In the genomic region with DNA sequence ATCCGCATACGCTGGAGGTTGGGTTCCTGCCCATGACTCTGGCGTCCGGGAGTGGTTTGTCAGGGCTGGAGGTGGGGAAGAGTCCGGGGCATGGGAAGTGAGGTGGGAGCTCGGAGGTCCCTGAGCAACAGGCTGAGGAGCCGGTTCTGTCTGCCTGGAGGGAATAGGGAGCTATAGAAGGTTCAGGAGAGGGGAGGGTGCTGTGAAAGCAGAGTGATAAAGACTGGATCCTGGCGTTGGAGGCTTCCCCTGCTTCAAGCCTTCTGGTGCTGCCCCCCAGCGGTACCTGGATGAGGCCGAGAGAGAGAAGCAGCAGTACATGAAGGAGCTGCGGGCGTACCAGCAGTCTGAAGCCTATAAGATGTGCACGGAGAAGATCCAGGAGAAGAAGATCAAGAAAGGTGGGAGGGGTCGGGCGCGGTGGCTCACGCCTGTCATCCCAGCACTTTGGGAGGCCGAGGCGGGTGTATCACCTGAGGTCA, we compare ENCODE assay signal across 1 cellular context.
TF ChIP-seq lines count a peak whose summit lies in the region.

No MANE protein-coding gene starts in this region.

TF ChIP-seq in H1, 55 proteins besides CTCF, POLR2A, EP300 and RAD21 (continued from another document):
- TF ChIP-seq GABPA (IDR thresholded peaks at IDR 0.05; ENCODE audit: borderline replicate concordance, insufficient read depth, low read length) (no peak), CTBP2 (IDR thresholded peaks at IDR 0.05; ENCODE audit: borderline replicate concordance, insufficient read depth, insufficient read length, low read length) (no peak), CHD2 (IDR thresholded peaks at IDR 0.05; ENCODE audit: low read length) (no peak), KDM1A (IDR thresholded peaks at IDR 0.05; ENCODE audit: borderline replicate concordance, low read length) (peak; percentile 97), SIX5 (IDR thresholded peaks at IDR 0.05; ENCODE audit: low read depth, low read length) (no peak), TEAD4 (IDR thresholded peaks at IDR 0.05; ENCODE audit: low read depth, low read length) (no peak), HDAC2 (IDR thresholded peaks at IDR 0.05; ENCODE audit: borderline replicate concordance in 1 of 2, low read depth in 2 of 2, low read length in 2 of 2) (peak in 1 of 2 experiments; percentile 91; a peak in 2 of 4 replicates)
- TF ChIP-seq, protein P1, sequence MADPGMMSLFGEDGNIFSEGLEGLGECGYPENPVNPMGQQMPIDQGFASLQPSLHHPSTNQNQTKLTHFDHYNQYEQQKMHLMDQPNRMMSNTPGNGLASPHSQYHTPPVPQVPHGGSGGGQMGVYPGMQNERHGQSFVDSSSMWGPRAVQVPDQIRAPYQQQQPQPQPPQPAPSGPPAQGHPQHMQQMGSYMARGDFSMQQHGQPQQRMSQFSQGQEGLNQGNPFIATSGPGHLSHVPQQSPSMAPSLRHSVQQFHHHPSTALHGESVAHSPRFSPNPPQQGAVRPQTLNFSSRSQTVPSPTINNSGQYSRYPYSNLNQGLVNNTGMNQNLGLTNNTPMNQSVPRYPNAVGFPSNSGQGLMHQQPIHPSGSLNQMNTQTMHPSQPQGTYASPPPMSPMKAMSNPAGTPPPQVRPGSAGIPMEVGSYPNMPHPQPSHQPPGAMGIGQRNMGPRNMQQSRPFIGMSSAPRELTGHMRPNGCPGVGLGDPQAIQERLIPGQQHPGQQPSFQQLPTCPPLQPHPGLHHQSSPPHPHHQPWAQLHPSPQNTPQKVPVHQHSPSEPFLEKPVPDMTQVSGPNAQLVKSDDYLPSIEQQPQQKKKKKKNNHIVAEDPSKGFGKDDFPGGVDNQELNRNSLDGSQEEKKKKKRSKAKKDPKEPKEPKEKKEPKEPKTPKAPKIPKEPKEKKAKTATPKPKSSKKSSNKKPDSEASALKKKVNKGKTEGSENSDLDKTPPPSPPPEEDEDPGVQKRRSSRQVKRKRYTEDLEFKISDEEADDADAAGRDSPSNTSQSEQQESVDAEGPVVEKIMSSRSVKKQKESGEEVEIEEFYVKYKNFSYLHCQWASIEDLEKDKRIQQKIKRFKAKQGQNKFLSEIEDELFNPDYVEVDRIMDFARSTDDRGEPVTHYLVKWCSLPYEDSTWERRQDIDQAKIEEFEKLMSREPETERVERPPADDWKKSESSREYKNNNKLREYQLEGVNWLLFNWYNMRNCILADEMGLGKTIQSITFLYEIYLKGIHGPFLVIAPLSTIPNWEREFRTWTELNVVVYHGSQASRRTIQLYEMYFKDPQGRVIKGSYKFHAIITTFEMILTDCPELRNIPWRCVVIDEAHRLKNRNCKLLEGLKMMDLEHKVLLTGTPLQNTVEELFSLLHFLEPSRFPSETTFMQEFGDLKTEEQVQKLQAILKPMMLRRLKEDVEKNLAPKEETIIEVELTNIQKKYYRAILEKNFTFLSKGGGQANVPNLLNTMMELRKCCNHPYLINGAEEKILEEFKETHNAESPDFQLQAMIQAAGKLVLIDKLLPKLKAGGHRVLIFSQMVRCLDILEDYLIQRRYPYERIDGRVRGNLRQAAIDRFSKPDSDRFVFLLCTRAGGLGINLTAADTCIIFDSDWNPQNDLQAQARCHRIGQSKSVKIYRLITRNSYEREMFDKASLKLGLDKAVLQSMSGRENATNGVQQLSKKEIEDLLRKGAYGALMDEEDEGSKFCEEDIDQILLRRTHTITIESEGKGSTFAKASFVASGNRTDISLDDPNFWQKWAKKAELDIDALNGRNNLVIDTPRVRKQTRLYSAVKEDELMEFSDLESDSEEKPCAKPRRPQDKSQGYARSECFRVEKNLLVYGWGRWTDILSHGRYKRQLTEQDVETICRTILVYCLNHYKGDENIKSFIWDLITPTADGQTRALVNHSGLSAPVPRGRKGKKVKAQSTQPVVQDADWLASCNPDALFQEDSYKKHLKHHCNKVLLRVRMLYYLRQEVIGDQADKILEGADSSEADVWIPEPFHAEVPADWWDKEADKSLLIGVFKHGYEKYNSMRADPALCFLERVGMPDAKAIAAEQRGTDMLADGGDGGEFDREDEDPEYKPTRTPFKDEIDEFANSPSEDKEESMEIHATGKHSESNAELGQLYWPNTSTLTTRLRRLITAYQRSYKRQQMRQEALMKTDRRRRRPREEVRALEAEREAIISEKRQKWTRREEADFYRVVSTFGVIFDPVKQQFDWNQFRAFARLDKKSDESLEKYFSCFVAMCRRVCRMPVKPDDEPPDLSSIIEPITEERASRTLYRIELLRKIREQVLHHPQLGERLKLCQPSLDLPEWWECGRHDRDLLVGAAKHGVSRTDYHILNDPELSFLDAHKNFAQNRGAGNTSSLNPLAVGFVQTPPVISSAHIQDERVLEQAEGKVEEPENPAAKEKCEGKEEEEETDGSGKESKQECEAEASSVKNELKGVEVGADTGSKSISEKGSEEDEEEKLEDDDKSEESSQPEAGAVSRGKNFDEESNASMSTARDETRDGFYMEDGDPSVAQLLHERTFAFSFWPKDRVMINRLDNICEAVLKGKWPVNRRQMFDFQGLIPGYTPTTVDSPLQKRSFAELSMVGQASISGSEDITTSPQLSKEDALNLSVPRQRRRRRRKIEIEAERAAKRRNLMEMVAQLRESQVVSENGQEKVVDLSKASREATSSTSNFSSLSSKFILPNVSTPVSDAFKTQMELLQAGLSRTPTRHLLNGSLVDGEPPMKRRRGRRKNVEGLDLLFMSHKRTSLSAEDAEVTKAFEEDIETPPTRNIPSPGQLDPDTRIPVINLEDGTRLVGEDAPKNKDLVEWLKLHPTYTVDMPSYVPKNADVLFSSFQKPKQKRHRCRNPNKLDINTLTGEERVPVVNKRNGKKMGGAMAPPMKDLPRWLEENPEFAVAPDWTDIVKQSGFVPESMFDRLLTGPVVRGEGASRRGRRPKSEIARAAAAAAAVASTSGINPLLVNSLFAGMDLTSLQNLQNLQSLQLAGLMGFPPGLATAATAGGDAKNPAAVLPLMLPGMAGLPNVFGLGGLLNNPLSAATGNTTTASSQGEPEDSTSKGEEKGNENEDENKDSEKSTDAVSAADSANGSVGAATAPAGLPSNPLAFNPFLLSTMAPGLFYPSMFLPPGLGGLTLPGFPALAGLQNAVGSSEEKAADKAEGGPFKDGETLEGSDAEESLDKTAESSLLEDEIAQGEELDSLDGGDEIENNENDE (IDR thresholded peaks at IDR 0.05; ENCODE audit: insufficient replicate concordance, low read length), result no peak
